ENCODE assay signal across 28 cellular contexts in the genomic region with DNA sequence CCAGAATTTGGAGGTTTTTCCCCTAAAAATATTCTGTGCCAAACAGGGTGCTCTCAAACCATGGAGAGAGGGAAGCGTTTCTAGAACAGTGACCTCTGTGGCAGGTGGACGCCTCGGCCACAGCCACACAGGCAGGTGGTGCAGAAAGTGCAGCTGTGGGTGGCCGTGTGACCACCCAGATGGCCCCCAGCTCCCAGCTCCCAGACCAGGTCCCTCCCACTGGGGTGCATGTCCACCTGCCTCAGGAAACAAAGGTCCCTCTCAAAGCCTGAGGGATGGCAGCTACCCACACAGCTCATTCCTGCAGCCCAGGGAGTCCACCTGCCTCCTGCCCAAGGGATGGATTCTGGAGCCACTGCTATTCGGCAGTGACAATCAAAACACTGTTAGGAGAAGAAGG.
"Had no signal": no experiment of that assay in that cellular context is flagged by ENCODE, and none has a peak within 500 bp of the region (broad histone marks: within the 10 kb centered on the region; RNA-seq: fewer than 3 reads in every experiment).

No MANE protein-coding gene starts in this region.

- H3K4me1 Mint-ChIP-seq: activated naive CD4-positive, alpha-beta T cell treated with anti-CD3 and anti-CD28 coated beads, Interleukin-2, amount 10 ng/mL, durations not matched to agents 7 days and 5 days; stimulated activated effector memory CD8-positive, alpha-beta T cell treated with anti-CD3 and anti-CD28 coated beads, Interleukin-12 subunit alpha, Interleukin-12 subunit beta, amount 100 ng/mL, for 72 hours had no signal

- ATAC-seq: foreskin keratinocyte; right lobe of liver; stimulated activated effector memory CD8-positive, alpha-beta T cell treated with anti-CD3 and anti-CD28 coated beads, Interleukin-12 subunit alpha, Interleukin-12 subunit beta, amount 100 ng/mL, for 72 hours had no signal

- H2AFZ ChIP-seq: hepatocyte had no signal

- H3K27ac Mint-ChIP-seq: activated CD4-positive, alpha-beta memory T cell treated with anti-CD3 and anti-CD28 coated beads for 36 hours; activated naive CD4-positive, alpha-beta T cell treated with anti-CD3 and anti-CD28 coated beads, Interleukin-2, amount 10 ng/mL, durations not matched to agents 7 days and 5 days; activated naive CD8-positive, alpha-beta T cell treated with anti-CD3 and anti-CD28 coated beads, Interleukin-2, amount 10 ng/mL, durations not matched to agents 7 days and 5 days; activated T-cell treated with anti-CD3 and anti-CD28 coated beads, Interleukin-2, amount 50 U/mL, for 24 hours; nephron; progenitor cell of endocrine pancreas; stimulated activated effector memory CD8-positive, alpha-beta T cell treated with anti-CD3 and anti-CD28 coated beads, Interleukin-12 subunit alpha, Interleukin-12 subunit beta, amount 100 ng/mL, for 72 hours; stimulated activated naive CD8-positive, alpha-beta T cell treated with anti-CD3 and anti-CD28 coated beads, Interleukin-15, Interleukin-2, amounts not matched to agents 100 ng/mL and 50 ng/mL, for 24 hours; T-helper 1 cell treated with Interleukin-12 subunit alpha and Interleukin-12 subunit beta and Interleukin-4 antibody, amounts not matched to agents 30 μg/mL and 1 μg/mL, for 36 hours had no signal

- H3K36me3 Mint-ChIP-seq: activated CD4-positive, alpha-beta memory T cell treated with anti-CD3 and anti-CD28 coated beads for 36 hours; activated naive CD4-positive, alpha-beta T cell treated with anti-CD3 and anti-CD28 coated beads, Interleukin-2, amount 10 ng/mL, durations not matched to agents 7 days and 5 days; activated naive CD8-positive, alpha-beta T cell treated with anti-CD3 and anti-CD28 coated beads, Interleukin-2, amount 10 ng/mL, durations not matched to agents 7 days and 5 days; stimulated activated effector memory CD8-positive, alpha-beta T cell treated with anti-CD3 and anti-CD28 coated beads, Interleukin-12 subunit alpha, Interleukin-12 subunit beta, amount 100 ng/mL, for 72 hours had no signal

- H3K4me1 ChIP-seq: foreskin keratinocyte, right lobe of liver had no signal

- H3K4me2 ChIP-seq: hepatocyte had no signal

- H3K4me3 ChIP-seq: hepatocyte, left ventricle myocardium inferior, lung, ovary, right lobe of liver, skin epidermis, upper lobe of left lung, vagina had no signal

- H3K27me3 Mint-ChIP-seq: activated naive CD4-positive, alpha-beta T cell treated with anti-CD3 and anti-CD28 coated beads, Interleukin-2, amount 10 ng/mL, durations not matched to agents 7 days and 5 days; activated T-cell treated with anti-CD3 and anti-CD28 coated beads, Interleukin-2, amount 50 U/mL, for 24 hours had no signal

- H3K36me3 ChIP-seq: left ventricle myocardium inferior, neutrophil, ovary, right lobe of liver, upper lobe of left lung, vagina had no signal

- H3K27me3 ChIP-seq: foreskin keratinocyte, hepatocyte, neutrophil, ovary, right lobe of liver, upper lobe of left lung, vagina had no signal

- DNase-seq: activated CD4-positive, alpha-beta memory T cell treated with anti-CD3 and anti-CD28 coated beads for 36 hours; activated CD4-positive, alpha-beta T cell treated with anti-CD3 and anti-CD28 coated beads for 48 hours; activated CD8-positive, alpha-beta memory T cell treated with anti-CD3 and anti-CD28 coated beads, Interleukin-2, amount 50 U/mL, for 4 hours; activated gamma-delta T cell; activated naive CD4-positive, alpha-beta T cell treated with anti-CD3 and anti-CD28 coated beads, Interleukin-2, amount 10 ng/mL, durations not matched to agents 7 days and 5 days; activated naive CD8-positive, alpha-beta T cell treated with anti-CD3 and anti-CD28 coated beads, Interleukin-2, amount 10 ng/mL, durations not matched to agents 7 days and 5 days; activated T-cell treated with anti-CD3 and anti-CD28 coated beads, Interleukin-2, amount 50 U/mL, for 24 hours; caudate nucleus; islet precursor cell; left ventricle myocardium inferior; mesendoderm; ovary; right lobe of liver; stimulated activated CD4-positive, alpha-beta T cell treated with anti-CD3 and anti-CD28 coated beads, Interleukin-4, amount 100 ng/mL, for 24 hours; T-helper 9 cell; upper lobe of left lung had no signal

- H3K9me3 Mint-ChIP-seq: activated CD4-positive, alpha-beta memory T cell treated with anti-CD3 and anti-CD28 coated beads for 36 hours; activated naive CD4-positive, alpha-beta T cell treated with anti-CD3 and anti-CD28 coated beads, Interleukin-2, amount 10 ng/mL, durations not matched to agents 7 days and 5 days; activated naive CD8-positive, alpha-beta T cell treated with anti-CD3 and anti-CD28 coated beads, Interleukin-2, amount 10 ng/mL, durations not matched to agents 7 days and 5 days; activated T-cell treated with anti-CD3 and anti-CD28 coated beads, Interleukin-2, amount 50 U/mL, for 24 hours; nephron; stimulated activated effector memory CD8-positive, alpha-beta T cell treated with anti-CD3 and anti-CD28 coated beads, Interleukin-12 subunit alpha, Interleukin-12 subunit beta, amount 100 ng/mL, for 72 hours; stimulated activated naive CD8-positive, alpha-beta T cell treated with anti-CD3 and anti-CD28 coated beads, Interleukin-15, Interleukin-2, amounts not matched to agents 100 ng/mL and 50 ng/mL, for 24 hours; T-helper 1 cell treated with Interleukin-12 subunit alpha and Interleukin-12 subunit beta and Interleukin-4 antibody, amounts not matched to agents 30 μg/mL and 1 μg/mL, for 36 hours had no signal

- H3K9me3 ChIP-seq: left ventricle myocardium inferior, neutrophil, ovary, right lobe of liver, upper lobe of left lung, vagina had no signal

- H3K27ac ChIP-seq: foreskin keratinocyte, left ventricle myocardium inferior, neutrophil, ovary, right lobe of liver, upper lobe of left lung, vagina, VCaP had no signal

- H3K4me3 Mint-ChIP-seq: activated CD4-positive, alpha-beta memory T cell treated with anti-CD3 and anti-CD28 coated beads for 36 hours; activated naive CD4-positive, alpha-beta T cell treated with anti-CD3 and anti-CD28 coated beads, Interleukin-2, amount 10 ng/mL, durations not matched to agents 7 days and 5 days; activated naive CD8-positive, alpha-beta T cell treated with anti-CD3 and anti-CD28 coated beads, Interleukin-2, amount 10 ng/mL, durations not matched to agents 7 days and 5 days; activated T-cell treated with anti-CD3 and anti-CD28 coated beads, Interleukin-2, amount 50 U/mL, for 24 hours; nephron; stimulated activated effector memory CD8-positive, alpha-beta T cell treated with anti-CD3 and anti-CD28 coated beads, Interleukin-12 subunit alpha, Interleukin-12 subunit beta, amount 100 ng/mL, for 72 hours; stimulated activated naive CD8-positive, alpha-beta T cell treated with anti-CD3 and anti-CD28 coated beads, Interleukin-15, Interleukin-2, amounts not matched to agents 100 ng/mL and 50 ng/mL, for 24 hours; T-helper 1 cell treated with Interleukin-12 subunit alpha and Interleukin-12 subunit beta and Interleukin-4 antibody, amounts not matched to agents 30 μg/mL and 1 μg/mL, for 36 hours had no signal
